1 cellular context compared by ENCODE assay signal in the genomic region with DNA sequence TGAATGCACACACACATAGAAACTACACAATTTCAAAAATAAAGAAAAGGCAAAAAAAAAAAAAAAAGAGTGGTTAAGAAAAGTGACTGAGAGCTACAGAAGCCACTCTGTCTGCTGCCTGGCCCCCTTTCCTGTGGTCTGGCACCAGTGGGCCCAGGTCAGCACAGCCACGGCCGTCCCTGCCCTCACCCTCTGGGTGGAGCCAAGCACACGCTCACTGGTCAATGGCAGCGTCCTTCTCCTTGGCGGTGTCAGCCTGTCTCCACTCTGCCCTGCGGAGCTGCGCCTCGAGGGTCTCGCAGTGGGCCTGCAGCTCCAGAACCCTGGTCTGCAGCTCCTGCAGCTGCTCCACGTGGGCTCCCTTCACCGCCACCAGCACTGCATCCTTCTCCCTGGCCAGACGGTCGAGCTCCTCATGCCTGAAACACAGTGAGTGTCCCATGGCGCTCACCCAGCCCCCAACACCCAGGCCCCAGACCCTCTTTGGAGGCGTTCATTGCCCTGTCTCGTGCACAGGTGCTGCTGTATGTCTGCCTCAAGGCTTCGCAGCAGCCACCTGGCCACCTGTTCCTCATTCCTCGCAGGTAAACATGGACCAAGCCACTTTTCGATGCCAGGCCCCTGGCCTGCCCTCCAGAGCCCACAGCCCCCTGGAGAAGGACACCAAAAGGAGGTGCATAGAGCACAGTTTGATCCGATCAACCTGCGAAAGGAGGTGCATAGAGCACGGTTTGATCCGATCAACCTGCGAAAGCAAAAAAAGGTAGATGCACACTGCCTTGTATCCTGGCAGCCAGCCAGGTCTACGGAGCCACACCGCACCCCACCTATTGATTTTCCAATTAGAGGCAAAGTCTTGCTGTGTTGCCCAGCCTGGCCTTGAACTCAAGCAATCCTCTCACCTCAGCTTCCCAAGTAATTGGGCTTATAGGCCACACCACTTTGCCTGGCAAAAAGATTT.
TF ChIP-seq lines count a peak whose summit lies in the region.

No MANE protein-coding gene starts in this region.

TF ChIP-seq in HepG2, 621 proteins besides CTCF, POLR2A, EP300 and RAD21 (continued from another document and continues in another):
- TF ChIP-seq U2AF1 (optimal IDR thresholded peaks at IDR 0.05; ENCODE audit: low read depth, low read length) (no peak), RAD51 (IDR thresholded peaks at IDR 0.05; ENCODE audit: borderline replicate concordance) (no peak), ZNF547 (CRISPR knock-in tag; IDR thresholded peaks at IDR 0.05) (0 out of 2 replicates have a peak, but pooled peaks have one; percentile 17), ZNF737 (CRISPR knock-in tag; IDR thresholded peaks at IDR 0.05; ENCODE audit: borderline replicate concordance) (no peak), AGO1 (IDR thresholded peaks at IDR 0.05; ENCODE audit: low read depth, low read length, poor library complexity, severe bottlenecking) (no peak), TBL1XR1 (IDR thresholded peaks at IDR 0.05; ENCODE audit: borderline replicate concordance, low read length, partially characterized antibody) (no peak), ZNF629 (CRISPR knock-in tag; conservative IDR thresholded peaks at IDR 0.05) (no peak), ZMYM2 (CRISPR knock-in tag; IDR thresholded peaks at IDR 0.05) (no peak), ARHGAP35 (CRISPR knock-in tag; IDR thresholded peaks at IDR 0.05; ENCODE audit: borderline replicate concordance) (no peak), HOXD1 (CRISPR knock-in tag; IDR thresholded peaks at IDR 0.05) (no peak), ZNF792 (CRISPR knock-in tag; IDR thresholded peaks at IDR 0.05) (no peak), ZNF672 (CRISPR knock-in tag; IDR thresholded peaks at IDR 0.05) (no peak), HNRNPUL1 (IDR thresholded peaks at IDR 0.05; ENCODE audit: low read depth, low read length) (no peak), RBM39 (IDR thresholded peaks at IDR 0.05; ENCODE audit: low read depth, low read length, poor library complexity, severe bottlenecking) (no peak), ZNF607 (CRISPR knock-in tag; IDR thresholded peaks at IDR 0.05; ENCODE audit: borderline replicate concordance) (no peak), NCOA1 (CRISPR knock-in tag; IDR thresholded peaks at IDR 0.05) (no peak), ZNF496 (CRISPR knock-in tag; IDR thresholded peaks at IDR 0.05; ENCODE audit: insufficient replicate concordance) (no peak), ATAD3A (CRISPR knock-in tag; IDR thresholded peaks at IDR 0.05) (no peak), ZNF333 (CRISPR knock-in tag; IDR thresholded peaks at IDR 0.05; ENCODE audit: borderline replicate concordance) (peak; percentile 54; the same call in 1 of the 2 replicates), U2AF2 (IDR thresholded peaks at IDR 0.05; ENCODE audit: low read depth, low read length) (no peak), ZNF383 (CRISPR knock-in tag; IDR thresholded peaks at IDR 0.05; ENCODE audit: borderline replicate concordance) (no peak), ZNF883 (CRISPR knock-in tag; IDR thresholded peaks at IDR 0.05; ENCODE audit: not compliant biosample characterization) (peak; percentile 29), ELF1 (CRISPR knock-in tag; IDR thresholded peaks at IDR 0.05) (no peak), ATM (IDR thresholded peaks at IDR 0.05; ENCODE audit: borderline replicate concordance) (no peak), ZNF619 (CRISPR knock-in tag; IDR thresholded peaks at IDR 0.05) (no peak), REPIN1 (CRISPR knock-in tag; IDR thresholded peaks at IDR 0.05; ENCODE audit: borderline replicate concordance, low read depth) (no peak), RELA (CRISPR knock-in tag; IDR thresholded peaks at IDR 0.05) (no peak), ELF4 (CRISPR knock-in tag; IDR thresholded peaks at IDR 0.05; ENCODE audit: borderline replicate concordance) (no peak), ZNF749 (CRISPR knock-in tag; IDR thresholded peaks at IDR 0.05; ENCODE audit: borderline replicate concordance) (no peak), MAFF (IDR thresholded peaks at IDR 0.05; ENCODE audit: low read depth, low read length) (no peak), HMG20B (CRISPR knock-in tag; conservative IDR thresholded peaks at IDR 0.05) (no peak)
- TF ChIP-seq, protein P1, sequence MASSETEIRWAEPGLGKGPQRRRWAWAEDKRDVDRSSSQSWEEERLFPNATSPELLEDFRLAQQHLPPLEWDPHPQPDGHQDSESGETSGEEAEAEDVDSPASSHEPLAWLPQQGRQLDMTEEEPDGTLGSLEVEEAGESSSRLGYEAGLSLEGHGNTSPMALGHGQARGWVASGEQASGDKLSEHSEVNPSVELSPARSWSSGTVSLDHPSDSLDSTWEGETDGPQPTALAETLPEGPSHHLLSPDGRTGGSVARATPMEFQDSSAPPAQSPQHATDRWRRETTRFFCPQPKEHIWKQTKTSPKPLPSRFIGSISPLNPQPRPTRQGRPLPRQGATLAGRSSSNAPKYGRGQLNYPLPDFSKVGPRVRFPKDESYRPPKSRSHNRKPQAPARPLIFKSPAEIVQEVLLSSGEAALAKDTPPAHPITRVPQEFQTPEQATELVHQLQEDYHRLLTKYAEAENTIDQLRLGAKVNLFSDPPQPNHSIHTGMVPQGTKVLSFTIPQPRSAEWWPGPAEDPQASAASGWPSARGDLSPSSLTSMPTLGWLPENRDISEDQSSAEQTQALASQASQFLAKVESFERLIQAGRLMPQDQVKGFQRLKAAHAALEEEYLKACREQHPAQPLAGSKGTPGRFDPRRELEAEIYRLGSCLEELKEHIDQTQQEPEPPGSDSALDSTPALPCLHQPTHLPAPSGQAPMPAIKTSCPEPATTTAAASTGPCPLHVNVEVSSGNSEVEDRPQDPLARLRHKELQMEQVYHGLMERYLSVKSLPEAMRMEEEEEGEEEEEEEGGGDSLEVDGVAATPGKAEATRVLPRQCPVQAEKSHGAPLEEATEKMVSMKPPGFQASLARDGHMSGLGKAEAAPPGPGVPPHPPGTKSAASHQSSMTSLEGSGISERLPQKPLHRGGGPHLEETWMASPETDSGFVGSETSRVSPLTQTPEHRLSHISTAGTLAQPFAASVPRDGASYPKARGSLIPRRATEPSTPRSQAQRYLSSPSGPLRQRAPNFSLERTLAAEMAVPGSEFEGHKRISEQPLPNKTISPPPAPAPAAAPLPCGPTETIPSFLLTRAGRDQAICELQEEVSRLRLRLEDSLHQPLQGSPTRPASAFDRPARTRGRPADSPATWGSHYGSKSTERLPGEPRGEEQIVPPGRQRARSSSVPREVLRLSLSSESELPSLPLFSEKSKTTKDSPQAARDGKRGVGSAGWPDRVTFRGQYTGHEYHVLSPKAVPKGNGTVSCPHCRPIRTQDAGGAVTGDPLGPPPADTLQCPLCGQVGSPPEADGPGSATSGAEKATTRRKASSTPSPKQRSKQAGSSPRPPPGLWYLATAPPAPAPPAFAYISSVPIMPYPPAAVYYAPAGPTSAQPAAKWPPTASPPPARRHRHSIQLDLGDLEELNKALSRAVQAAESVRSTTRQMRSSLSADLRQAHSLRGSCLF (CRISPR knock-in tag; IDR thresholded peaks at IDR 0.05; ENCODE audit: borderline replicate concordance): no peak
- TF ChIP-seq, protein P2, sequence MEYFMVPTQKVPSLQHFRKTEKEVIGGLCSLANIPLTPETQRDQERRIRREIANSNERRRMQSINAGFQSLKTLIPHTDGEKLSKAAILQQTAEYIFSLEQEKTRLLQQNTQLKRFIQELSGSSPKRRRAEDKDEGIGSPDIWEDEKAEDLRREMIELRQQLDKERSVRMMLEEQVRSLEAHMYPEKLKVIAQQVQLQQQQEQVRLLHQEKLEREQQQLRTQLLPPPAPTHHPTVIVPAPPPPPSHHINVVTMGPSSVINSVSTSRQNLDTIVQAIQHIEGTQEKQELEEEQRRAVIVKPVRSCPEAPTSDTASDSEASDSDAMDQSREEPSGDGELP (IDR thresholded peaks at IDR 0.05; ENCODE audit: borderline replicate concordance, low read depth): no peak
- TF ChIP-seq, protein P3, sequence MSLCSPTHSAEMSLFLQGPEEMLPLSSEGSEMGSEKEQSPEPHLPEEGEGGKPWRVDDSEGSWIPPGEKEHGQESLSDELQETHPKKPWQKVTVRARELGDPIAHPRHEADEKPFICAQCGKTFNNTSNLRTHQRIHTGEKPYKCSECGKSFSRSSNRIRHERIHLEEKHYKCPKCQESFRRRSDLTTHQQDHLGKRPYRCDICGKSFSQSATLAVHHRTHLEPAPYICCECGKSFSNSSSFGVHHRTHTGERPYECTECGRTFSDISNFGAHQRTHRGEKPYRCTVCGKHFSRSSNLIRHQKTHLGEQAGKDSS (CRISPR knock-in tag; IDR thresholded peaks at IDR 0.05; ENCODE audit: borderline replicate concordance, low read depth): no peak
- TF ChIP-seq, protein P4, sequence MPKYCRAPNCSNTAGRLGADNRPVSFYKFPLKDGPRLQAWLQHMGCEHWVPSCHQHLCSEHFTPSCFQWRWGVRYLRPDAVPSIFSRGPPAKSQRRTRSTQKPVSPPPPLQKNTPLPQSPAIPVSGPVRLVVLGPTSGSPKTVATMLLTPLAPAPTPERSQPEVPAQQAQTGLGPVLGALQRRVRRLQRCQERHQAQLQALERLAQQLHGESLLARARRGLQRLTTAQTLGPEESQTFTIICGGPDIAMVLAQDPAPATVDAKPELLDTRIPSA (CRISPR knock-in tag; IDR thresholded peaks at IDR 0.05; ENCODE audit: borderline replicate concordance): no peak
- TF ChIP-seq, protein P5, sequence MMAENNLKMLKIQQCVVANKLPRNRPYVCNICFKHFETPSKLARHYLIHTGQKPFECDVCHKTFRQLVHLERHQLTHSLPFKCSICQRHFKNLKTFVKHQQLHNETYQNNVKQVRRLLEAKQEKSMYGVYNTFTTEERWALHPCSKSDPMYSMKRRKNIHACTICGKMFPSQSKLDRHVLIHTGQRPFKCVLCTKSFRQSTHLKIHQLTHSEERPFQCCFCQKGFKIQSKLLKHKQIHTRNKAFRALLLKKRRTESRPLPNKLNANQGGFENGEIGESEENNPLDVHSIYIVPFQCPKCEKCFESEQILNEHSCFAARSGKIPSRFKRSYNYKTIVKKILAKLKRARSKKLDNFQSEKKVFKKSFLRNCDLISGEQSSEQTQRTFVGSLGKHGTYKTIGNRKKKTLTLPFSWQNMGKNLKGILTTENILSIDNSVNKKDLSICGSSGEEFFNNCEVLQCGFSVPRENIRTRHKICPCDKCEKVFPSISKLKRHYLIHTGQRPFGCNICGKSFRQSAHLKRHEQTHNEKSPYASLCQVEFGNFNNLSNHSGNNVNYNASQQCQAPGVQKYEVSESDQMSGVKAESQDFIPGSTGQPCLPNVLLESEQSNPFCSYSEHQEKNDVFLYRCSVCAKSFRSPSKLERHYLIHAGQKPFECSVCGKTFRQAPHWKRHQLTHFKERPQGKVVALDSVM (CRISPR knock-in tag; IDR thresholded peaks at IDR 0.05): no peak
- TF ChIP-seq, protein P6, sequence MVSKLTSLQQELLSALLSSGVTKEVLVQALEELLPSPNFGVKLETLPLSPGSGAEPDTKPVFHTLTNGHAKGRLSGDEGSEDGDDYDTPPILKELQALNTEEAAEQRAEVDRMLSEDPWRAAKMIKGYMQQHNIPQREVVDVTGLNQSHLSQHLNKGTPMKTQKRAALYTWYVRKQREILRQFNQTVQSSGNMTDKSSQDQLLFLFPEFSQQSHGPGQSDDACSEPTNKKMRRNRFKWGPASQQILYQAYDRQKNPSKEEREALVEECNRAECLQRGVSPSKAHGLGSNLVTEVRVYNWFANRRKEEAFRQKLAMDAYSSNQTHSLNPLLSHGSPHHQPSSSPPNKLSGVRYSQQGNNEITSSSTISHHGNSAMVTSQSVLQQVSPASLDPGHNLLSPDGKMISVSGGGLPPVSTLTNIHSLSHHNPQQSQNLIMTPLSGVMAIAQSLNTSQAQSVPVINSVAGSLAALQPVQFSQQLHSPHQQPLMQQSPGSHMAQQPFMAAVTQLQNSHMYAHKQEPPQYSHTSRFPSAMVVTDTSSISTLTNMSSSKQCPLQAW (CRISPR knock-in tag; IDR thresholded peaks at IDR 0.05): no peak
- TF ChIP-seq, protein P7, sequence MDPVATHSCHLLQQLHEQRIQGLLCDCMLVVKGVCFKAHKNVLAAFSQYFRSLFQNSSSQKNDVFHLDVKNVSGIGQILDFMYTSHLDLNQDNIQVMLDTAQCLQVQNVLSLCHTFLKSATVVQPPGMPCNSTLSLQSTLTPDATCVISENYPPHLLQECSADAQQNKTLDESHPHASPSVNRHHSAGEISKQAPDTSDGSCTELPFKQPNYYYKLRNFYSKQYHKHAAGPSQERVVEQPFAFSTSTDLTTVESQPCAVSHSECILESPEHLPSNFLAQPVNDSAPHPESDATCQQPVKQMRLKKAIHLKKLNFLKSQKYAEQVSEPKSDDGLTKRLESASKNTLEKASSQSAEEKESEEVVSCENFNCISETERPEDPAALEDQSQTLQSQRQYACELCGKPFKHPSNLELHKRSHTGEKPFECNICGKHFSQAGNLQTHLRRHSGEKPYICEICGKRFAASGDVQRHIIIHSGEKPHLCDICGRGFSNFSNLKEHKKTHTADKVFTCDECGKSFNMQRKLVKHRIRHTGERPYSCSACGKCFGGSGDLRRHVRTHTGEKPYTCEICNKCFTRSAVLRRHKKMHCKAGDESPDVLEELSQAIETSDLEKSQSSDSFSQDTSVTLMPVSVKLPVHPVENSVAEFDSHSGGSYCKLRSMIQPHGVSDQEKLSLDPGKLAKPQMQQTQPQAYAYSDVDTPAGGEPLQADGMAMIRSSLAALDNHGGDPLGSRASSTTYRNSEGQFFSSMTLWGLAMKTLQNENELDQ (CRISPR knock-in tag; IDR thresholded peaks at IDR 0.05; ENCODE audit: borderline replicate concordance): no peak
- TF ChIP-seq, protein P8, sequence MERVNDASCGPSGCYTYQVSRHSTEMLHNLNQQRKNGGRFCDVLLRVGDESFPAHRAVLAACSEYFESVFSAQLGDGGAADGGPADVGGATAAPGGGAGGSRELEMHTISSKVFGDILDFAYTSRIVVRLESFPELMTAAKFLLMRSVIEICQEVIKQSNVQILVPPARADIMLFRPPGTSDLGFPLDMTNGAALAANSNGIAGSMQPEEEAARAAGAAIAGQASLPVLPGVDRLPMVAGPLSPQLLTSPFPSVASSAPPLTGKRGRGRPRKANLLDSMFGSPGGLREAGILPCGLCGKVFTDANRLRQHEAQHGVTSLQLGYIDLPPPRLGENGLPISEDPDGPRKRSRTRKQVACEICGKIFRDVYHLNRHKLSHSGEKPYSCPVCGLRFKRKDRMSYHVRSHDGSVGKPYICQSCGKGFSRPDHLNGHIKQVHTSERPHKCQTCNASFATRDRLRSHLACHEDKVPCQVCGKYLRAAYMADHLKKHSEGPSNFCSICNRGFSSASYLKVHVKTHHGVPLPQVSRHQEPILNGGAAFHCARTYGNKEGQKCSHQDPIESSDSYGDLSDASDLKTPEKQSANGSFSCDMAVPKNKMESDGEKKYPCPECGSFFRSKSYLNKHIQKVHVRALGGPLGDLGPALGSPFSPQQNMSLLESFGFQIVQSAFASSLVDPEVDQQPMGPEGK (CRISPR knock-in tag; IDR thresholded peaks at IDR 0.05): no peak
- TF ChIP-seq, protein P9, sequence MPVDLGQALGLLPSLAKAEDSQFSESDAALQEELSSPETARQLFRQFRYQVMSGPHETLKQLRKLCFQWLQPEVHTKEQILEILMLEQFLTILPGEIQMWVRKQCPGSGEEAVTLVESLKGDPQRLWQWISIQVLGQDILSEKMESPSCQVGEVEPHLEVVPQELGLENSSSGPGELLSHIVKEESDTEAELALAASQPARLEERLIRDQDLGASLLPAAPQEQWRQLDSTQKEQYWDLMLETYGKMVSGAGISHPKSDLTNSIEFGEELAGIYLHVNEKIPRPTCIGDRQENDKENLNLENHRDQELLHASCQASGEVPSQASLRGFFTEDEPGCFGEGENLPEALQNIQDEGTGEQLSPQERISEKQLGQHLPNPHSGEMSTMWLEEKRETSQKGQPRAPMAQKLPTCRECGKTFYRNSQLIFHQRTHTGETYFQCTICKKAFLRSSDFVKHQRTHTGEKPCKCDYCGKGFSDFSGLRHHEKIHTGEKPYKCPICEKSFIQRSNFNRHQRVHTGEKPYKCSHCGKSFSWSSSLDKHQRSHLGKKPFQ (CRISPR knock-in tag; IDR thresholded peaks at IDR 0.05; ENCODE audit: insufficient replicate concordance): no peak
